ENCODE assay signal across 1 cellular context in genomic region chr11:74319139-74319538, GRCh38.
TF ChIP-seq lines count a peak whose summit lies in the region.

No MANE protein-coding gene starts in this region.

TF ChIP-seq in SK-N-SH treated with all-trans-retinoic acid at 6 μM for 48 hours, 23 proteins besides CTCF, POLR2A, EP300 and RAD21 (continued from another document):
- TF ChIP-seq TSHZ2 (CRISPR knock-in tag; IDR thresholded peaks at IDR 0.05): no peak
- TF ChIP-seq ZC3H10 (CRISPR knock-in tag; IDR thresholded peaks at IDR 0.05): no peak
- TF ChIP-seq TOX (CRISPR knock-in tag; IDR thresholded peaks at IDR 0.05; ENCODE audit: borderline replicate concordance): no peak
